ENCODE assay signal across 8 cellular contexts in the genomic region with DNA sequence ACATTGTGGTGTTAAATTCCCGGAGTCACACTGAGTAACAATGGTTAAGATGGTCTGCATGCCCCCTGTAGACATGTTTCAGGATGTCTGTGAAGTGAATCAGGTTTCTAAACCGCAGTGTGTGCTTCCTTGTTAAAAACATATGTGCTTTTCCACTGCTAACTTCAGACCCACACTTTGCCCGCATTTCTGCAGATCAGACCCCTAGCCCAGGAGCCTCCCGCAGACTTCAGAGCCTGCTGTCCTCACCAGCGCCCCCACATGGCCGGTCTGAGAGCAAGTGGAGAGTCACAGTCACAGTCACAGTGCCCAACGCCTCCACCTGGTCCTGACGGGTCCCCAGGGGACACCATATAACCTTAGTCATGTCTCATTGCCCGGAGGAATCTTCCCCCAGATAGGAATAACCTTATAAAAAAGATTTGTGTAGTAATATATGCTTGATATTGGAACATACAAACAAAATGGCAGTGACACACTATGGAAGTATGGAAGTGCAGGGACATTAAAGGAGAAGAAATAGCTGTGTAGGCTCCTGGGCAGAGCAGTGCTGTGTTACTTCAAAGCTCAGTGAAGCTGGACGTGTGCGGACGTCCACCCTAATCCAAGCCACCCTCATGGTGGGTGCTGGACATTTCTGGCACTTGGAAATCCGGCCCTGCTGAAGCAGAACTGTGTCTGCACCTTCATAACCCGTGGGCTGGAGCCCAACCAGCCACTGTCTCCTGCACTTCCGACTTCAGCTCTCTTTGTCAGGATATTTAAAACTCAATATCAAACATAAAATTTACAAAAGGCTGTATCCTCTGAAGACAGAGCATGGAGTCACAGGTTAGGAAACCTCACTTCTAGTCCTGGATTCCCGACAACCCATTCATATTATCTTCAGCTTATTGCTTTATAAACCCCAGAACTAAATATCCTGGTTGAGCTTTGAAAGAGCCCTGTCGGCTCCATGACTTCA. TPM values are rescaled to one million over a fixed set of nuclear protein-coding genes. Genes with fewer than 3 reads are reported as not detected.
DNase-seq lines count a peak whose midpoint lies in the region; ATAC-seq and TF ChIP-seq lines count a peak whose summit lies in the region.

No MANE protein-coding gene starts in this region.

- H3K9me3 Mint-ChIP-seq in activated T-cell treated with anti-CD3 and anti-CD28 coated beads, Interleukin-2, amount 50 U/mL, for 4 hours, result peaks cover 4% of the 10 kb centered on the region

- no peak for TF ChIP-seq POLR2A in esophagus squamous epithelium (IDR thresholded peaks at IDR 0.05)

- no peaks in the 10 kb centered on the region for H3K36me3 ChIP-seq in GM23248 (ENCODE audit: low read depth)
- no peaks in the 10 kb centered on the region for H3K36me3 ChIP-seq in esophagus squamous epithelium

- DNase-seq in AG09319 (ENCODE audit: extremely low read depth, low read depth) (no peak), GM23248 (peak; percentile 46), iris pigment epithelial cell (ENCODE audit: low read depth) (peak; percentile 80), KG1 (lab: John Stamatoyannopoulos, UW) (no peak), esophagus squamous epithelium (lab: John Stamatoyannopoulos, UW) (no peak), SIG-M5 treated with dmso at 0.1 percent for 504 hours (lab: John Stamatoyannopoulos, UW; ENCODE audit: unreplicated experiment) (no peak)
- peak; percentile 19 for DNase-seq in activated T-cell treated with anti-CD3 and anti-CD28 coated beads, Interleukin-2, amount 50 U/mL, for 4 hours

- H2AFZ ChIP-seq in GM23248, result no peak overlapping the region

- H3K4me2 ChIP-seq in GM23248 (ENCODE audit: unreplicated experiment), result no peak overlapping the region

- ATAC-seq in activated T-cell treated with anti-CD3 and anti-CD28 coated beads, Interleukin-2, amount 50 U/mL, for 4 hours, result peak in 1 of 2 donors; percentile 46
- ATAC-seq in HG03378 (IDR thresholded peaks at IDR 0.05; ENCODE audit: unreplicated experiment), result no peak

- H3K9ac ChIP-seq in GM23248, result no peak overlapping the region; the same call in 1 of the 2 replicates

- H3K4me3 ChIP-seq in GM23248, result no peak overlapping the region
- no peak overlapping the region for H3K4me3 ChIP-seq in esophagus squamous epithelium

- peaks cover 32% of the 10 kb centered on the region for H3K4me1 ChIP-seq in GM23248 (ENCODE audit: insufficient read depth)
- H3K4me1 ChIP-seq in esophagus squamous epithelium, result peaks cover 4 to 33% (median 14%) of the 10 kb centered on the region in 3 donors

- no peaks in the 10 kb centered on the region for H3K9me2 ChIP-seq in GM23248 (ENCODE audit: insufficient read depth)

- H3K27me3 ChIP-seq in GM23248 (replicated peaks; ENCODE audit: insufficient read depth), result no peaks in the 10 kb centered on the region
- H3K27me3 ChIP-seq in esophagus squamous epithelium, result no peaks in the 10 kb centered on the region

- H3K36me3 Mint-ChIP-seq in activated T-cell treated with anti-CD3 and anti-CD28 coated beads, Interleukin-2, amount 50 U/mL, for 4 hours (ENCODE audit: insufficient read depth), result no peaks in the 10 kb centered on the region

- H3K27ac ChIP-seq in GM23248 (peak overlapping the region; percentile 100; the same call in 1 of the 2 replicates), esophagus squamous epithelium (no peak overlapping the region)

- H3K79me2 ChIP-seq in GM23248 (ENCODE audit: insufficient read depth), result no peaks in the 10 kb centered on the region

- no peaks in the 10 kb centered on the region for H4K20me1 ChIP-seq in GM23248 (ENCODE audit: insufficient read depth)

- H3K9me3 ChIP-seq in GM23248 (ENCODE audit: low read depth) (no peaks in the 10 kb centered on the region), esophagus squamous epithelium (no peaks in the 10 kb centered on the region)

- H3K27me3 Mint-ChIP-seq in activated T-cell treated with anti-CD3 and anti-CD28 coated beads, Interleukin-2, amount 50 U/mL, for 4 hours (ENCODE audit: low read depth), result peaks cover 6% of the 10 kb centered on the region

- H3K4me1 Mint-ChIP-seq in activated T-cell treated with anti-CD3 and anti-CD28 coated beads, Interleukin-2, amount 50 U/mL, for 4 hours (ENCODE audit: low read depth), result peaks cover 18% of the 10 kb centered on the region

- peak; percentile 48 for TF ChIP-seq CTCF in AG09319 (IDR thresholded peaks at IDR 0.05; ENCODE audit: low read depth, low read length)
- TF ChIP-seq CTCF in esophagus squamous epithelium (IDR thresholded peaks at IDR 0.05), result peak in 1 of 6 experiments; percentile 10

- 68 to 69% methylated on average over 17 of the region's 17 CpGs for WGBS in GM23248 (ENCODE audit: low coverage in 1 of 2, low lambda C conversion rate in 2 of 2, missing lambda C conversion rate in 2 of 2), 2 experiments
- 73 to 75% methylated on average over 14 to 17 of the region's 17 CpGs for WGBS in esophagus squamous epithelium, 2 donors

- no peak overlapping the region for H3K4me3 Mint-ChIP-seq in activated T-cell treated with anti-CD3 and anti-CD28 coated beads, Interleukin-2, amount 50 U/mL, for 4 hours

- peaks cover 35% of the 10 kb centered on the region for H3F3A ChIP-seq in GM23248 (ENCODE audit: insufficient read depth)

- in situ Hi-C loops in GM23248 (cut with MboI), result loop anchor here (10.0 kb wide), 1 partner anchor 47 kb away; no protein-coding TSS in a partner anchor

- intact Hi-C loops in esophagus squamous epithelium (cut with DNase I), result no loop called here

RNA-seq across cellular contexts. Expression of gene GSTO2, which starts 29.0 kb away (rescaled TPM):
- 1.1 and 8.7 TPM in 2 replicates for total RNA-seq in GM23248 (2014; rRNA removed; shearing (Covaris generic))
- 2.2 TPM in 2 replicates for polyA plus RNA-seq in GM23248 (2016; fragmentation: Nextera tagmentation; extraction: Ambion mirVana)
- 1 to 10 TPM in 1 of 3 donors, under 1 TPM in 2; 0.33 to 1.1 (median 0.73) TPM for total RNA-seq in activated T-cell treated with anti-CD3 and anti-CD28 coated beads, Interleukin-2, amount 50 U/mL, for 4 hours
- total RNA-seq in esophagus squamous epithelium, result 10 to 100 TPM in 2 of 4 donors, 1 to 10 TPM in 2; 6.1 to 20.6 (median 13.8) TPM

RNA-seq across cellular contexts. Expression of gene ITPRIP, which starts 40.3 kb away (rescaled TPM):
- 9.6 and 11.3 TPM in 2 replicates for total RNA-seq in GM23248 (2014; rRNA removed; shearing (Covaris generic))
- polyA plus RNA-seq in GM23248 (2016; fragmentation: Nextera tagmentation; extraction: Ambion mirVana), result 24.7 and 27.2 TPM in 2 replicates
- 10 to 100 TPM; 18.1 to 21.9 (median 19.5) TPM for total RNA-seq in activated T-cell treated with anti-CD3 and anti-CD28 coated beads, Interleukin-2, amount 50 U/mL, for 4 hours
- total RNA-seq in esophagus squamous epithelium, result 10 to 100 TPM; 37.6 to 61.6 (median 38.4) TPM

RNA-seq across cellular contexts. Expression of gene GSTO1, which starts 43.3 kb away (rescaled TPM):
- 143 and 236 TPM in 2 replicates for total RNA-seq in GM23248 (2014; rRNA removed; shearing (Covaris generic))
- polyA plus RNA-seq in GM23248 (2016; fragmentation: Nextera tagmentation; extraction: Ambion mirVana), result 375 and 387 TPM in 2 replicates
- total RNA-seq in activated T-cell treated with anti-CD3 and anti-CD28 coated beads, Interleukin-2, amount 50 U/mL, for 4 hours, result 100 to 1,000 TPM in 1 of 3 donors, 10 to 100 TPM in 2; 74.8 to 115 (median 94.5) TPM
- 100 to 1,000 TPM in 1 of 4 donors, 10 to 100 TPM in 3; 43.8 to 115 (median 78.0) TPM for total RNA-seq in esophagus squamous epithelium

RNA-seq across cellular contexts. Expression of gene CFAP58, which starts 55.7 kb away (rescaled TPM):
- total RNA-seq in GM23248 (2014; rRNA removed; shearing (Covaris generic)), result under 0.01 and 0.22 TPM in 2 replicates
- polyA plus RNA-seq in GM23248 (2016; fragmentation: Nextera tagmentation; extraction: Ambion mirVana), result 0.20 and 0.30 TPM in 2 replicates
- not detected for total RNA-seq in activated T-cell treated with anti-CD3 and anti-CD28 coated beads, Interleukin-2, amount 50 U/mL, for 4 hours
- total RNA-seq in esophagus squamous epithelium, result under 1 TPM in 3 of 4 donors, not detected in 1; 0.13 to 0.41 (median 0.19) TPM

Comparison
In these comparisons a context has a peak if more than half of its experiments do, and no peak if none do; other contexts are left out.
1. DNase-seq: peak in GM23248 (single experiment), activated T-cell treated with anti-CD3 and anti-CD28 coated beads, Interleukin-2, amount 50 U/mL, for 4 hours (single experiment) and iris pigment epithelial cell (single experiment); none in AG09319 (single experiment), KG1 (single experiment), esophagus squamous epithelium (single experiment) and SIG-M5 treated with dmso at 0.1 percent for 504 hours (single experiment).